In genomic region chr10:124990671-124991625, GRCh38 we compare ENCODE assay signal across 21 cellular contexts. TPM values are rescaled to one million over a fixed set of nuclear protein-coding genes. Genes with fewer than 3 reads are reported as not detected.
DNase-seq lines count a peak whose midpoint lies in the region; ATAC-seq, FAIRE-seq and TF ChIP-seq lines count a peak whose summit lies in the region.
"Had no signal": no experiment of that assay in that cellular context is flagged by ENCODE, and none has a peak within 500 bp of the region (broad histone marks: within the 10 kb centered on the region; RNA-seq: fewer than 3 reads in every experiment).

No MANE protein-coding gene starts in this region.

- no peak overlapping the region for H4K91ac ChIP-seq in H1 (replicated peaks; ENCODE audit: insufficient read length, low read length)

- H3K27me3 ChIP-seq in left ventricle myocardium inferior (ENCODE audit: low read depth) (no peaks in the 10 kb centered on the region), right atrium auricular region (no peaks in the 10 kb centered on the region), H1 (replicated peaks in 1 of 4; ENCODE audit: control insufficient read depth in 3 of 4, extremely low read depth in 1 of 4, insufficient read depth in 3 of 4, low read length in 3 of 4) (no peaks in the 10 kb centered on the region), A673 (replicated peaks; ENCODE audit: insufficient read depth, low read depth, low read length, poor library complexity) (no peaks in the 10 kb centered on the region)
- H3K27me3 ChIP-seq: adrenal gland, neutrophil had no signal

- no peak overlapping the region for H3K56ac ChIP-seq in H1 (replicated peaks; ENCODE audit: insufficient read length, low read depth, low read length)

- no peak overlapping the region for H3K4ac ChIP-seq in H1 (replicated peaks; ENCODE audit: insufficient read length, low read depth, low read length)

- no peak for ATAC-seq in HG02642 (IDR thresholded peaks at IDR 0.05; ENCODE audit: poor library complexity, unreplicated experiment)
- ATAC-seq: Right ventricle myocardium inferior had no signal

- no peak overlapping the region for H2BK5ac ChIP-seq in H1 (ENCODE audit: low read depth, low read length)

- no peak overlapping the region for H3K9ac ChIP-seq in H1 (replicated peaks in 1 of 4; ENCODE audit: extremely low read depth in 1 of 4, low read depth in 3 of 4, low read length in 3 of 4)

- H3K4me1 ChIP-seq in left ventricle myocardium inferior (peaks cover 32% of the 10 kb centered on the region), right atrium auricular region (peaks cover 0 to 17% of the 10 kb centered on the region in 2 donors), H1 (replicated peaks in 1 of 4; ENCODE audit: control insufficient read depth in 3 of 4, insufficient read depth in 4 of 4, low read length in 3 of 4) (no peaks in the 10 kb centered on the region; a peak in 1 of 7 replicates), A673 (ENCODE audit: insufficient read depth, low read length, poor library complexity, severe bottlenecking) (no peaks in the 10 kb centered on the region)

- H3K18ac ChIP-seq in H1 (ENCODE audit: extremely low read depth, low read length), result no peak overlapping the region

- FAIRE-seq in H1 (lab: Jason Lieb, UNC), result no peak

- H3K36me3 ChIP-seq in left ventricle myocardium inferior, result peaks cover 83% of the 10 kb centered on the region
- H3K36me3 ChIP-seq in right atrium auricular region, result peaks cover 49% of the 10 kb centered on the region
- peaks cover 33 to 94% (median 62%) of the 10 kb centered on the region in 4 experiments for H3K36me3 ChIP-seq in H1 (ENCODE audit: control insufficient read depth in 2 of 4, insufficient read depth in 4 of 4, low read length in 3 of 4)
- H3K36me3 ChIP-seq in A673 (ENCODE audit: insufficient read depth, low read length, poor library complexity, severe bottlenecking), result peaks cover 70% of the 10 kb centered on the region

- POLR2A ChIA-PET in H1 (lab: Charles Lee; ENCODE audit: partially characterized antibody), result interaction anchor here (1.0 kb wide), 1 partner anchor 76 kb away, joined by 3 read pairs; no protein-coding TSS in a partner anchor
- POLR2A ChIA-PET in A673 (lab: Charles Lee; ENCODE audit: low non-redundant PET), result no interaction called here

- no peak overlapping the region for H2AK5ac ChIP-seq in H1 (ENCODE audit: low read depth, low read length)

- no peak overlapping the region for H4K8ac ChIP-seq in H1 (ENCODE audit: extremely low read depth, insufficient read depth, low read length)

- H3K79me2 ChIP-seq in H1 (ENCODE audit: control insufficient read depth in 1 of 2, insufficient read depth in 2 of 2, low read length in 2 of 2), result no peaks in the 10 kb centered on the region

- no peak overlapping the region for H2BK120ac ChIP-seq in H1 (replicated peaks; ENCODE audit: low read depth, low read length)

- H2BK20ac ChIP-seq in H1 (ENCODE audit: low read length), result no peak overlapping the region

- intact Hi-C loops in left ventricle myocardium inferior (cut with micrococcal nuclease), result loop anchor here (10.0 kb wide), 1 partner anchor 54 kb away; no protein-coding TSS in a partner anchor
- intact Hi-C loops in A673 (cut with micrococcal nuclease; ENCODE audit: unreplicated experiment), result loop anchor here (5.0 kb wide), 2 partner anchors 71 to 351 kb away; no protein-coding TSS in a partner anchor

- TF ChIP-seq POLR2A in H1 (IDR thresholded peaks at IDR 0.05; ENCODE audit: control extremely low read depth in 1 of 2, low read depth in 2 of 2, low read length in 2 of 2), result no peak

- peaks cover 19 to 21% of the 10 kb centered on the region in 2 experiments for H4K20me1 ChIP-seq in H1 (replicated peaks in 1 of 2; ENCODE audit: control insufficient read depth in 1 of 2, insufficient read depth in 2 of 2, low read length in 2 of 2)

- CTCF ChIA-PET in H1 (lab: Charles Lee; ENCODE audit: partially characterized antibody), result interaction anchor here (0.7 to 4.1 kb wide), 8 partner anchors 9 to 115 kb away, joined by 3 to 22 read pairs (median 3); no protein-coding TSS in a partner anchor
- CTCF ChIA-PET in A673 (lab: Charles Lee), result no interaction called here

- no peak for TF ChIP-seq RAD21 in H1 (IDR thresholded peaks at IDR 0.05 in 1 of 2, conservative IDR thresholded peaks at IDR 0.05 in 1 of 2; ENCODE audit: low read depth in 2 of 2, low read length in 2 of 2)

- no peak overlapping the region for H3K14ac ChIP-seq in H1 (ENCODE audit: insufficient read length)

- H3K27ac ChIP-seq in left ventricle myocardium inferior (replicated peaks) (peak overlapping the region; percentile 60), right atrium auricular region (no peak overlapping the region), H1 (ENCODE audit: low read depth, low read length) (no peak overlapping the region), A673 (ENCODE audit: low read depth, low read length, poor library complexity, severe bottlenecking) (no peak overlapping the region)
- H3K27ac ChIP-seq: neutrophil had no signal

- no TSS peak for BruUV-seq in A673 (replicated peaks; lab: Mats Ljungman, UMichigan)

- H2AFZ ChIP-seq in H1 (ENCODE audit: low read length), result no peak overlapping the region

- WGBS in H1 (ENCODE audit: extremely low coverage in 1 of 2, insufficient coverage in 1 of 2, insufficient read length in 1 of 2, insufficient replicate concordance in 2 of 2, low coverage in 1 of 2, low lambda C conversion rate in 2 of 2, missing lambda C conversion rate in 1 of 2), 2 experiments, result 87% methylated on average over 14 of the region's 14 CpGs; no CpG with 5 or more reads in 1 of the 2 experiments

- no peaks in the 10 kb centered on the region for H3K23me2 ChIP-seq in H1 (ENCODE audit: low read depth, low read length)

- H2BK15ac ChIP-seq in H1 (ENCODE audit: low read length), result no peak overlapping the region

- DNase-seq in left ventricle myocardium inferior (no peak), right atrium auricular region (ENCODE audit: low spot score) (no peak), H1 (ENCODE audit: low read depth in 1 of 2, low spot score in 2 of 2) (no peak), mesenteric fat pad (ENCODE audit: low spot score) (peak; percentile 81), A673 (ENCODE audit: low spot score) (no peak), NCI-H1436 (lab: John Stamatoyannopoulos, UW) (no peak)
- no peak for DNase-seq in stimulated activated CD4-positive, alpha-beta T cell treated with anti-CD3 and anti-CD28 coated beads, Interleukin-12 subunit alpha, Interleukin-12 subunit beta, amount 100 ng/mL, for 4 hours
- DNase-seq: ACHN; activated CD4-positive, CD25-positive, alpha-beta regulatory T cell treated with anti-CD3 and anti-CD28 coated beads, Interleukin-2, amount 50 U/mL, for 72 hours; activated gamma-delta T cell; C1 segment of cervical spinal cord; caudate nucleus; NCI-H1417 treated with DMSO at 0.1 percent for 48 hours; NCI-H2171 treated with DMSO at 0.1 percent for 48 hours; NCI-H526 treated with DMSO at 0.1 percent for 48 hours; substantia nigra; T1000 had no signal

- TF ChIP-seq CTCF in left ventricle myocardium inferior (IDR thresholded peaks at IDR 0.05; ENCODE audit: borderline replicate concordance), result no peak
- no peak for TF ChIP-seq CTCF in right atrium auricular region (IDR thresholded peaks at IDR 0.05)
- TF ChIP-seq CTCF in H1 (IDR thresholded peaks at IDR 0.05; ENCODE audit: control extremely low read depth in 1 of 3, insufficient read depth in 1 of 3, low read depth in 1 of 3, low read length in 3 of 3), result no peak
- TF ChIP-seq CTCF in A673 (conservative IDR thresholded peaks at IDR 0.05; ENCODE audit: low read depth, low read length), result no peak

- H3K23ac ChIP-seq in H1 (ENCODE audit: insufficient read length), result no peak overlapping the region

- H3K9me3 ChIP-seq in left ventricle myocardium inferior (replicated peaks) (no peaks in the 10 kb centered on the region), right atrium auricular region (no peaks in the 10 kb centered on the region), H1 (ENCODE audit: insufficient read depth in 2 of 2, low read depth in 1 of 2, low read length in 1 of 2) (no peaks in the 10 kb centered on the region), A673 (ENCODE audit: low read depth, low read length, poor library complexity, severe bottlenecking) (no peaks in the 10 kb centered on the region)
- H3K9me3 ChIP-seq: adrenal gland, neutrophil had no signal

- H4K5ac ChIP-seq in H1 (ENCODE audit: insufficient read length, low read depth, low read length), result no peak overlapping the region

- H3K79me1 ChIP-seq in H1 (ENCODE audit: low read depth, low read length), result no peaks in the 10 kb centered on the region

- no peak for TF ChIP-seq EP300 in H1 (IDR thresholded peaks at IDR 0.05; ENCODE audit: borderline replicate concordance in 1 of 2, low read depth in 2 of 2, low read length in 2 of 2)

- no peak overlapping the region for H3K4me3 ChIP-seq in left ventricle myocardium inferior
- H3K4me3 ChIP-seq in right atrium auricular region, result no peak overlapping the region
- H3K4me3 ChIP-seq in H1 (ENCODE audit: extremely low read depth in 1 of 4, insufficient read depth in 2 of 4, low read depth in 3 of 4, low read length in 4 of 4), result no peak overlapping the region
- H3K4me3 ChIP-seq in A673 (ENCODE audit: low read depth, low read length, poor library complexity, severe bottlenecking), result no peak overlapping the region
- H3K4me3 ChIP-seq: adrenal gland had no signal

- no peak overlapping the region for H2BK12ac ChIP-seq in H1 (ENCODE audit: low read depth, low read length)

- no peak overlapping the region for H3K4me2 ChIP-seq in H1 (ENCODE audit: insufficient read depth in 1 of 2, low read depth in 2 of 2, low read length in 2 of 2)

TF ChIP-seq in H1, 55 proteins besides CTCF, POLR2A, EP300 and RAD21:
- TF ChIP-seq POLR2AphosphoS5 (IDR thresholded peaks at IDR 0.05; ENCODE audit: low read depth, low read length) (peak; percentile 28; the same call in 1 of the 2 replicates), TAF7 (optimal IDR thresholded peaks at IDR 0.05; ENCODE audit: borderline replicate concordance, low read depth, low read length) (no peak)

RNA-seq across cellular contexts. Expression of gene ZRANB1, which starts 49.0 kb away (rescaled TPM):
- 25.3 TPM for total RNA-seq in left ventricle myocardium inferior
- 10 to 100 TPM; 24.1 to 24.9 TPM for total RNA-seq in right atrium auricular region
- 17.7 and 19.9 TPM in 2 replicates for total RNA-seq in H1 (2021; fragmentation: NEBNext Ultra II Directional; extraction: Animal tissue kit (Norgen Biotek cat#: 25700))
- polyA plus RNA-seq in H1 (2011; rRNA removed), result 3.9 and 6.1 TPM in 2 replicates
- polyA plus RNA-seq in H1 (2011; cell fraction: cytosol; rRNA removed), result 8.0 TPM
- polyA plus RNA-seq in H1 (2011; cell fraction: nucleus; rRNA removed), result 4.1 TPM
- 6.9 to 9.3 TPM (median 8.6 TPM) in 4 replicates for polyA plus RNA-seq in H1 (2012, experiment 1 of 2)
- 0.45 TPM for polyA plus RNA-seq in H1 (2012, experiment 2 of 2)
- polyA plus RNA-seq in H1 (2013, experiment 1 of 2), result 9.5 TPM
- polyA plus RNA-seq in H1 (2013, experiment 2 of 2), result 9.7 TPM
- 23.8 and 27.1 TPM in 2 replicates for polyA minus RNA-seq in H1 (2011; rRNA and poly(A)+ RNA removed)
- polyA minus RNA-seq in H1 (2011; cell fraction: cytosol; rRNA and poly(A)+ RNA removed), result 12.5 TPM
- polyA minus RNA-seq in H1 (2011; cell fraction: nucleus; rRNA and poly(A)+ RNA removed), result 30.8 TPM
- 28.0 TPM for total RNA-seq in mesenteric fat pad
- 22.1 and 22.6 TPM in 2 replicates for total RNA-seq in A673 (2021)
